ENCODE assay signal across 8 cellular contexts in genomic region chr4:173168396-173169177, GRCh38. TPM values are rescaled to one million over a fixed set of nuclear protein-coding genes. Genes with fewer than 3 reads are reported as not detected.
DNase-seq lines count a peak whose midpoint lies in the region; TF ChIP-seq lines count a peak whose summit lies in the region.

Gene GALNT7, plus strand, starts transcription at chr4:173168811. Its CDS starts 25 bp downstream, at chr4:173168836.

- H3K4me3 ChIP-seq in OCI-LY1 (ENCODE audit: low read depth, low read length, poor library complexity, severe bottlenecking) (peak within 1 kb of the TSS; percentile 97), epithelial cell of esophagus (ENCODE audit: low read length) (peak within 1 kb of the TSS; percentile 70)

- H2AFZ ChIP-seq in OCI-LY1 (ENCODE audit: low read length): peak within 1 kb of the TSS; percentile 82

- no peaks in the 10 kb centered on the region for H3K27me3 ChIP-seq in OCI-LY1 (ENCODE audit: insufficient read depth, low read length)

- no peaks in the 10 kb centered on the region for H4K20me1 ChIP-seq in OCI-LY1 (ENCODE audit: insufficient read depth, low read length)

- peaks cover 36% of the 10 kb centered on the region for H3K36me3 ChIP-seq in OCI-LY1 (ENCODE audit: insufficient read depth, low read length)

- peak; percentile 77 for DNase-seq in COLO829 (ENCODE audit: low spot score)
- DNase-seq in GM20000 (ENCODE audit: low spot score): peak; percentile 87
- peak; percentile 74 for DNase-seq in HT1080 (ENCODE audit: low read depth)
- peak; percentile 82 for DNase-seq in activated CD8-positive, alpha-beta memory T cell treated with anti-CD3 and anti-CD28 coated beads, Interleukin-2, amount 50 U/mL, for 48 hours
- peak; percentile 68 for DNase-seq in epithelial cell of esophagus (ENCODE audit: low read depth)
- peak; percentile 59 for DNase-seq in mucosa of gallbladder (ENCODE audit: low spot score)
- DNase-seq in stimulated activated CD8-positive, alpha-beta memory T cell treated with anti-CD3 and anti-CD28 coated beads, Interleukin-7, amount 100 ng/mL, for 1 hour (ENCODE audit: low read depth in 2 of 2): peak; percentile 17 to 27

- TF ChIP-seq CTCF in GM20000 (IDR thresholded peaks at IDR 0.05; ENCODE audit: extremely low read depth, missing control alignments): no peak
- TF ChIP-seq CTCF in OCI-LY1 (IDR thresholded peaks at IDR 0.05; ENCODE audit: low read length): no peak
- peak; percentile 2 for TF ChIP-seq CTCF in epithelial cell of esophagus (IDR thresholded peaks at IDR 0.05; ENCODE audit: insufficient read depth, low read depth, low read length, missing control alignments)

- no peaks in the 10 kb centered on the region for H3K9me3 ChIP-seq in OCI-LY1 (ENCODE audit: low read length)

- no peaks in the 10 kb centered on the region for H3K9me2 ChIP-seq in OCI-LY1 (ENCODE audit: low read depth, low read length)

- peak within 1 kb of the TSS; percentile 89 for H3K4me2 ChIP-seq in OCI-LY1 (ENCODE audit: low read length)

- no peaks in the 10 kb centered on the region for H3F3A ChIP-seq in OCI-LY1 (ENCODE audit: insufficient read depth, low read length)

- H3K9ac ChIP-seq in OCI-LY1 (ENCODE audit: low read length): peak within 1 kb of the TSS; percentile 99

- H3K4me1 ChIP-seq in OCI-LY1 (ENCODE audit: insufficient read depth, low read length, severe bottlenecking): peaks cover 51% of the 10 kb centered on the region

- peak within 1 kb of the TSS; percentile 90 for H3K27ac ChIP-seq in OCI-LY1 (ENCODE audit: low read depth, low read length, poor library complexity, severe bottlenecking)

- peaks cover 43% of the 10 kb centered on the region for H3K79me2 ChIP-seq in OCI-LY1 (ENCODE audit: insufficient read depth, low read length)

RNA-seq across cellular contexts. Expression of gene GALNT7, which starts in this region (rescaled TPM):
- 42.2 and 59.6 TPM in 2 replicates for total RNA-seq in HT1080 (2014; rRNA removed; shearing (Covaris generic))
- polyA plus RNA-seq in HT1080 (2015; cell fraction: cytosol; rRNA removed): 57.0 and 70.8 TPM in 2 replicates
- polyA plus RNA-seq in HT1080 (2015; cell fraction: nucleus; rRNA removed): 158 and 168 TPM in 2 replicates
- total RNA-seq in mucosa of gallbladder: 45.3 TPM

Comparison
In these comparisons a context has a peak if more than half of its experiments do, and no peak if none do; other contexts are left out.
1. Peak in every context shown above with its lines: DNase-seq, H3K4me3 ChIP-seq and H3K27ac ChIP-seq.
2. DNase-seq: peak in every context shown above with its lines; median percentile 87 in GM20000; 82 in activated CD8-positive, alpha-beta memory T cell treated with anti-CD3 and anti-CD28 coated beads, Interleukin-2, amount 50 U/mL, for 48 hours; 77 in COLO829; 74 in HT1080; 68 in epithelial cell of esophagus; 59 in mucosa of gallbladder; 22 in stimulated activated CD8-positive, alpha-beta memory T cell treated with anti-CD3 and anti-CD28 coated beads, Interleukin-7, amount 100 ng/mL, for 1 hour.